ENCODE assay signal across 10 cellular contexts in the genomic region with DNA sequence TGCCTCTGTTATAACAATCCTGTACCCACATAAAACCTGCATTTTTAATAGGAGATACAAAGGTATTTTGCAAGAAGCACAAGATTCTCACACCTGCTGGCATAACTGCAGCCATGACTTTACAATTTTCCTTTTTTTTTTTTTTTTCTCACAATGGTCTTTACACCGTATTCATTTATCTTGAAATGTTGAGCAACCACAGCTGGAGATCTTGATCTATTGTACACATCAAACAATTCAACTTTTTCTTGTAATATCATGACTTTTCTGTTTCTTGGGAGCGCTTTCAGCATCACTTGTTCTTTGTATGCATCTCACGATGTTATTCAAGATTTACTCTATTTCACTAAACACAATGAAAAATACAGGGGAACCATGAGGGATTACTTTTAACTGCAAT.
"Had no signal": no experiment of that assay in that cellular context is flagged by ENCODE, and none has a peak within 500 bp of the region (broad histone marks: within the 10 kb centered on the region; RNA-seq: fewer than 3 reads in every experiment).

No MANE protein-coding gene starts in this region.

- H3K36me3 ChIP-seq: HAP-1 had no signal

- DNase-seq: GM23248, GOT3, H7, H9, HCEC 1CT, HFFc6 had no signal

- FAIRE-seq: H1, H54 had no signal

- H3K4me3 ChIP-seq: GM23248, HAP-1 had no signal

- H3K9me3 Mint-ChIP-seq: H9, HFFc6 had no signal

- H3K4me3 Mint-ChIP-seq: H9, HFFc6 had no signal

- H3K27ac Mint-ChIP-seq: HFFc6 had no signal

- H2AFZ ChIP-seq: GM23248 had no signal

- H3K27ac ChIP-seq: GM23248 had no signal

- ATAC-seq: HCT116 had no signal

- H3K9me3 ChIP-seq: HAP-1 had no signal

- H3K9ac ChIP-seq: GM23248 had no signal
